15 cellular contexts compared by ENCODE assay signal in the genomic region with DNA sequence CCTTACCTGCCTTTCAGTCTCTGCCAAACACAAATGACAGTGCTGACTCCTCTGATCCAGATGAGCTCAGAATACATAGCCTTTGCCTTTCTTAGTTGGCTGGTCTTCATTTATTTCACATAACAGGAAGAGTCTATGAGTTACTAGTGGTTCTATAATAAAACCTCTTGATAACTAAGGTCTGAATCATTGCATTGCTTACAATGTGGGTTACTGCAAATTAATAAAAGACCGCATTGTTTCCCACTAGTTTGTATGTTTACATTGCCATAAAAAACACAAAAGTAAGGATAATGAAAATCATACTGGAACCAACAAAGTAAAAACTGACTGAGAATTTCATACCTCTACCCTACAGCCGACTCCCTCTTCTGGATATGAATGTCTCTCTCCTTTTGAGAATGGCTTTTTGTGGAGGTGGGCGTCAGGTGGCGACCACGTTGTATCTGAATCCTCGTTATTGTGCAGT.
A peak's percentile ranks its signal among the peaks of the same experiment; 100 is the strongest.
DNase-seq lines count a peak whose midpoint lies in the region; ATAC-seq and TF ChIP-seq lines count a peak whose summit lies in the region.
"Had no signal": no experiment of that assay in that cellular context is flagged by ENCODE, and none has a peak within 500 bp of the region (broad histone marks: within the 10 kb centered on the region; RNA-seq: fewer than 3 reads in every experiment).

No MANE protein-coding gene starts in this region.

- WGBS in GM23248 (ENCODE audit: low coverage in 1 of 2, low lambda C conversion rate in 2 of 2, missing lambda C conversion rate in 2 of 2), 2 experiments, result 64 to 70% methylated on average over 6 of the region's 6 CpGs

- peaks cover 25% of the 10 kb centered on the region for H3K79me2 ChIP-seq in GM23248 (ENCODE audit: insufficient read depth)

- peaks cover 9% of the 10 kb centered on the region for H3K27me3 Mint-ChIP-seq in activated T-helper 17 cell treated with anti-CD3 and anti-CD28 coated beads, Interleukin-2, amount 50 U/mL, for 72 hours
- peaks cover 8 to 51% of the 10 kb centered on the region in 2 donors for H3K27me3 Mint-ChIP-seq in natural killer cell (ENCODE audit: low read depth in 2 of 2)

- H4K20me1 ChIP-seq in GM23248 (ENCODE audit: insufficient read depth), result no peaks in the 10 kb centered on the region

- intact Hi-C loops in natural killer cell (cut with micrococcal nuclease), result no loop called here

- POLR2A ChIA-PET in AG04449 (lab: Yijun Ruan, JAX), result interaction anchor here (1.0 to 1.2 kb wide), 2 partner anchors 979 to 982 kb away, joined by 4 to 5 read pairs; partner anchors contain the start of gene KLF6
- POLR2A ChIA-PET in GM10248 (lab: Yijun Ruan, JAX), result no interaction called here

- no peaks in the 10 kb centered on the region for H3K9me3 Mint-ChIP-seq in activated T-helper 17 cell treated with anti-CD3 and anti-CD28 coated beads, Interleukin-2, amount 50 U/mL, for 72 hours
- H3K9me3 Mint-ChIP-seq in natural killer cell, result no peaks in the 10 kb centered on the region

- in situ Hi-C loops in GM23248 (cut with MboI), result loop anchor here (10.0 to 25.0 kb wide), 6 partner anchors 89 to 1552 kb away; partner anchors contain the start of gene KLF6

- H3K27me3 ChIP-seq in GM23248 (replicated peaks; ENCODE audit: insufficient read depth), result no peaks in the 10 kb centered on the region
- H3K27me3 ChIP-seq: ascending aorta, gastroesophageal sphincter, suprapubic skin had no signal

- no peak overlapping the region for H3K27ac Mint-ChIP-seq in activated T-helper 17 cell treated with anti-CD3 and anti-CD28 coated beads, Interleukin-2, amount 50 U/mL, for 72 hours
- H3K27ac Mint-ChIP-seq in natural killer cell, result no peak overlapping the region
- H3K27ac Mint-ChIP-seq: activated CD8-positive, alpha-beta memory T cell treated with anti-CD3 and anti-CD28 coated beads, Interleukin-2, amount 10 ng/mL, durations not matched to agents 7 days and 5 days had no signal

- DNase-seq in AG04449 (ENCODE audit: low read depth, low spot score) (peak; percentile 40), GM23248 (peak; percentile 88), foreskin melanocyte (peak; percentile 83), natural killer cell (no peak), GM10248 (ENCODE audit: extremely low spot score) (no peak)
- DNase-seq: activated CD8-positive, alpha-beta memory T cell treated with anti-CD3 and anti-CD28 coated beads, Interleukin-2, amount 10 ng/mL, durations not matched to agents 7 days and 5 days; left ventricle myocardium inferior; NCI-H1105 treated with DMSO at 0.1 percent for 48 hours had no signal

- TF ChIP-seq CTCF in AG04449 (IDR thresholded peaks at IDR 0.05; ENCODE audit: insufficient read depth, low read length, missing control alignments) (no peak), natural killer cell (IDR thresholded peaks at IDR 0.05) (no peak), GM10248 (IDR thresholded peaks at IDR 0.05; ENCODE audit: control extremely low read depth, extremely low read depth, low read depth, missing control alignments) (no peak)

- peak overlapping the region; percentile 83 for H3K4me2 ChIP-seq in GM23248 (ENCODE audit: unreplicated experiment)

- H3K4me1 ChIP-seq in GM23248 (ENCODE audit: insufficient read depth), result peaks cover 69% of the 10 kb centered on the region

- H3K4me3 ChIP-seq in AG04449 (ENCODE audit: low read depth, low read length) (no peak overlapping the region), GM23248 (peak overlapping the region; percentile 69)
- H3K4me3 ChIP-seq: ascending aorta, gastroesophageal sphincter, GM12878, left ventricle myocardium inferior, suprapubic skin had no signal

- H3K9me2 ChIP-seq in GM23248 (ENCODE audit: insufficient read depth), result no peaks in the 10 kb centered on the region

- peak overlapping the region; percentile 78 for H3K9ac ChIP-seq in GM23248

- H3K4me3 Mint-ChIP-seq in activated T-helper 17 cell treated with anti-CD3 and anti-CD28 coated beads, Interleukin-2, amount 50 U/mL, for 72 hours, result no peak overlapping the region
- no peak overlapping the region for H3K4me3 Mint-ChIP-seq in natural killer cell
- H3K4me3 Mint-ChIP-seq: activated CD8-positive, alpha-beta memory T cell treated with anti-CD3 and anti-CD28 coated beads, Interleukin-2, amount 10 ng/mL, durations not matched to agents 7 days and 5 days had no signal

- no peaks in the 10 kb centered on the region for H3K9me3 ChIP-seq in GM23248 (ENCODE audit: low read depth)
- H3K9me3 ChIP-seq: ascending aorta, gastroesophageal sphincter, left ventricle myocardium inferior, suprapubic skin had no signal

- H3K36me3 Mint-ChIP-seq in activated T-helper 17 cell treated with anti-CD3 and anti-CD28 coated beads, Interleukin-2, amount 50 U/mL, for 72 hours (ENCODE audit: low read depth), result no peaks in the 10 kb centered on the region
- H3K36me3 Mint-ChIP-seq in natural killer cell, result no peaks in the 10 kb centered on the region
- H3K36me3 Mint-ChIP-seq: activated CD8-positive, alpha-beta memory T cell treated with anti-CD3 and anti-CD28 coated beads, Interleukin-2, amount 10 ng/mL, durations not matched to agents 7 days and 5 days had no signal

- H3K27ac ChIP-seq in GM23248, result peak overlapping the region; percentile 85
- H3K27ac ChIP-seq: ascending aorta, gastroesophageal sphincter, left ventricle myocardium inferior, suprapubic skin had no signal

- H2AFZ ChIP-seq in GM23248, result peak overlapping the region; percentile 4; the same call in 1 of the 2 replicates

- no peaks in the 10 kb centered on the region for H3K36me3 ChIP-seq in GM23248 (ENCODE audit: low read depth)
- H3K36me3 ChIP-seq: ascending aorta, gastroesophageal sphincter, left ventricle myocardium inferior, suprapubic skin had no signal

- peaks cover 54% of the 10 kb centered on the region for H3F3A ChIP-seq in GM23248 (ENCODE audit: insufficient read depth)

- no peaks in the 10 kb centered on the region for H3K4me1 Mint-ChIP-seq in activated T-helper 17 cell treated with anti-CD3 and anti-CD28 coated beads, Interleukin-2, amount 50 U/mL, for 72 hours
- no peaks in the 10 kb centered on the region for H3K4me1 Mint-ChIP-seq in natural killer cell
- H3K4me1 Mint-ChIP-seq: activated CD8-positive, alpha-beta memory T cell treated with anti-CD3 and anti-CD28 coated beads, Interleukin-2, amount 10 ng/mL, durations not matched to agents 7 days and 5 days had no signal

- CTCF ChIA-PET in AG04449 (lab: Yijun Ruan, JAX), result interaction anchor here (1.0 to 5.8 kb wide), 2 partner anchors 107 to 1567 kb away, joined by 4 to 20 read pairs; no protein-coding TSS in a partner anchor
- CTCF ChIA-PET in GM10248 (lab: Yijun Ruan, JAX), result interaction anchor here (1.1 to 4.0 kb wide), 5 partner anchors 17 to 1568 kb away, joined by 3 to 32 read pairs (median 4); no protein-coding TSS in a partner anchor

- ATAC-seq in activated T-helper 17 cell treated with anti-CD3 and anti-CD28 coated beads, Interleukin-2, amount 50 U/mL, for 72 hours (replicated peaks), result peak; percentile 60
- ATAC-seq in HG03196 (IDR thresholded peaks at IDR 0.05; ENCODE audit: unreplicated experiment) (no peak), natural killer cell (no peak), HG03280 (IDR thresholded peaks at IDR 0.05; ENCODE audit: unreplicated experiment) (no peak)
- ATAC-seq: activated CD8-positive, alpha-beta memory T cell treated with anti-CD3 and anti-CD28 coated beads, Interleukin-2, amount 10 ng/mL, durations not matched to agents 7 days and 5 days; gastroesophageal sphincter; GM12878 had no signal

Comparison
In these comparisons a context has a peak if more than half of its experiments do, and no peak if none do; other contexts are left out.
1. DNase-seq: peak in AG04449 (single experiment), GM23248 (single experiment) and foreskin melanocyte (single experiment); none in natural killer cell (single experiment) and GM10248 (single experiment).